25 cellular contexts compared by ENCODE assay signal in the genomic region with DNA sequence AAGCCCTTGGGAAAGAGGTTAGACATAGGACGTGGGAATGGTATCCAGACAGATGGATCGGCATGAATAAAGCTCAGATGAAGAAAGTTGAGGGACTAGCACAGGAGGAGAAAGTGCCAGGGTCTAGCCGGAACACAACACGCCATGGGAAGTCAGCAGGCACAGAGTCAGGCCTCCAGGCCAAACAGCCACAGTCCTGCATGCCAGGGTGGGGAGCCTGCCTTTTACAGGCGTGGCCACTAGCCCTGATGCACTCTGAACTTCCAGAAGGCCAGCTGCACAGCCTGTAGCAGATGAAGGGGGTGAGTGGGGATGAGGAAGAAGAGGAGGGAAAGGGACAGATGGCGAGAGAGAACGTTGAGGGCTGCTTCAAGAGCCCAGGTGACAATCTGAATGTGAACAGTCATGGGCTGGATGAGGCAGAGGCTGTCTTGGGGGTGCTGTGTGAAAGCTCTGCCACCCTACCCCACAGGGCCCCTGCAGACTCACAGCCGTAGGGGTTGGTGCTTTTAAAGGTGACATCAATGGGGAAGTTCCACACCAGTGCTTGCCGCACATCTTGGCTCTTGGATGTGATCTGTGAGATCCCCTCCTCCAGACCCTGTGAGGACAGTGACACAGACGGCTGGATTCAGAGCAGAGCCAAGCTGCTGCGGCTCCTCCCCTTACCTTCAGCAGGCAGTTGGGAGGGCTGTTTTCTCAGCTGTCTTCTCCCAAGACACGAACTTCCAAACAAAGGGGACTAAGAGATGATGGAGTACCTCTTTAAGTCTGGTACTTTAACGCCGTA. TPM values are rescaled to one million over a fixed set of nuclear protein-coding genes. Genes with fewer than 3 reads are reported as not detected.
DNase-seq lines count a peak whose midpoint lies in the region; ATAC-seq, FAIRE-seq and TF ChIP-seq lines count a peak whose summit lies in the region.
"Had no signal": no experiment of that assay in that cellular context is flagged by ENCODE, and none has a peak within 500 bp of the region (broad histone marks: within the 10 kb centered on the region; RNA-seq: fewer than 3 reads in every experiment).

No MANE protein-coding gene starts in this region.

- H3K4me3 ChIP-seq in bronchial epithelial cell (ENCODE audit: low read depth, low read length), result no peak overlapping the region
- no peak overlapping the region for H3K4me3 ChIP-seq in aorta (ENCODE audit: low read length in 2 of 2)
- H3K4me3 ChIP-seq: BLaER1 treated with 17β-estradiol and CSF1 and Interleukin-3, amounts not matched to agents 10 nM and 100 nM; Peyer's patch had no signal

- DNase-seq in activated T-cell treated with anti-CD3 and anti-CD28 coated beads, Interleukin-2, amount 50 U/mL, for 24 hours, result peak; percentile 7
- DNase-seq in activated T-cell treated with anti-CD3 and anti-CD28 coated beads, Interleukin-2, amount 50 U/mL, for 1 hour, result no peak
- no peak for DNase-seq in bronchial epithelial cell (ENCODE audit: low read depth)
- peak; percentile 41 for DNase-seq in myocyte (ENCODE audit: low read depth)
- DNase-seq in aorta, result peak; percentile 23 to 57
- no peak for DNase-seq in SK-N-DZ (ENCODE audit: low spot score)
- no peak for DNase-seq in NCI-H2107 treated with DMSO at 0.1 percent for 48 hours (lab: John Stamatoyannopoulos, UW; ENCODE audit: unreplicated experiment)
- DNase-seq in T-helper 2 cell, result no peak
- DNase-seq: 8988T; CD8-positive, alpha-beta T cell; DND-41; H7; HFFc6; KG1; NCI-H1092 treated with DMSO at 0.1 percent for 48 hours; NCI-H1436 treated with DMSO at 0.1 percent for 48 hours; NCI-H2029; NCI-H226; NCI-H510A treated with DMSO at 0.1 percent for 48 hours; NCI-H82 had no signal

- H3K4me1 Mint-ChIP-seq in activated T-cell treated with anti-CD3 and anti-CD28 coated beads, Interleukin-2, amount 50 U/mL, for 24 hours (ENCODE audit: low read depth), result peaks cover 7% of the 10 kb centered on the region

- no peak overlapping the region for H3K4me3 Mint-ChIP-seq in activated T-cell treated with anti-CD3 and anti-CD28 coated beads, Interleukin-2, amount 50 U/mL, for 24 hours
- H3K4me3 Mint-ChIP-seq: CD8-positive, alpha-beta T cell; HFFc6 had no signal

- H3K36me3 ChIP-seq in bronchial epithelial cell (ENCODE audit: control insufficient read depth, insufficient read depth, low read length), result peaks cover 4% of the 10 kb centered on the region
- no peaks in the 10 kb centered on the region for H3K36me3 ChIP-seq in aorta (ENCODE audit: control insufficient read depth in 1 of 2, insufficient read depth in 2 of 2, low read length in 1 of 2)
- H3K36me3 ChIP-seq: BLaER1 treated with 17β-estradiol and CSF1 and Interleukin-3, amounts not matched to agents 10 nM and 100 nM; Peyer's patch had no signal

- H3K27ac ChIP-seq in aorta (ENCODE audit: low read depth in 1 of 2, low read length in 2 of 2), result no peak overlapping the region
- H3K27ac ChIP-seq: BLaER1 treated with 17β-estradiol and CSF1 and Interleukin-3, amounts not matched to agents 10 nM and 100 nM; Peyer's patch had no signal

- intact Hi-C loops in aorta (cut with DNase I), result no loop called here

- peak; percentile 97 for FAIRE-seq in bronchial epithelial cell (lab: Jason Lieb, UNC)
- FAIRE-seq: GM12891, HepG2 had no signal

- H3K9me3 ChIP-seq in aorta (ENCODE audit: control insufficient read depth, low read length), result no peaks in the 10 kb centered on the region
- H3K9me3 ChIP-seq: BLaER1 treated with 17β-estradiol and CSF1 and Interleukin-3, amounts not matched to agents 10 nM and 100 nM; Peyer's patch had no signal

- 85 to 88% methylated on average over 14 of the region's 14 CpGs for WGBS in aorta, 2 donors

- H3K27ac Mint-ChIP-seq in activated T-cell treated with anti-CD3 and anti-CD28 coated beads, Interleukin-2, amount 50 U/mL, for 24 hours, result no peak overlapping the region
- H3K27ac Mint-ChIP-seq: CD8-positive, alpha-beta T cell; HFFc6 had no signal

- H3K27me3 ChIP-seq in bronchial epithelial cell (ENCODE audit: control insufficient read depth, insufficient read depth, low read length), result no peaks in the 10 kb centered on the region
- H3K27me3 ChIP-seq in aorta (ENCODE audit: control insufficient read depth in 1 of 2, insufficient read depth in 2 of 2, low read length in 1 of 2), result no peaks in the 10 kb centered on the region
- H3K27me3 ChIP-seq: Peyer's patch had no signal

- H3K36me3 Mint-ChIP-seq in activated T-cell treated with anti-CD3 and anti-CD28 coated beads, Interleukin-2, amount 50 U/mL, for 24 hours (ENCODE audit: low read depth), result no peaks in the 10 kb centered on the region
- H3K36me3 Mint-ChIP-seq: CD8-positive, alpha-beta T cell had no signal

- no peaks in the 10 kb centered on the region for H3K4me1 ChIP-seq in aorta (ENCODE audit: control insufficient read depth in 1 of 2, insufficient read depth in 2 of 2, low read length in 2 of 2)

- TF ChIP-seq CTCF in bronchial epithelial cell (IDR thresholded peaks at IDR 0.05; ENCODE audit: insufficient read depth, low read length, severe bottlenecking), result no peak

- H3K9me3 Mint-ChIP-seq in activated T-cell treated with anti-CD3 and anti-CD28 coated beads, Interleukin-2, amount 50 U/mL, for 24 hours, result no peaks in the 10 kb centered on the region
- H3K9me3 Mint-ChIP-seq: CD8-positive, alpha-beta T cell; HFFc6 had no signal

- ATAC-seq in aorta (ENCODE audit: low FRiP score), result no peak
- ATAC-seq: CD8-positive, alpha-beta T cell; HepG2; Right ventricle myocardium inferior had no signal

- peaks cover 17% of the 10 kb centered on the region for H3K27me3 Mint-ChIP-seq in activated T-cell treated with anti-CD3 and anti-CD28 coated beads, Interleukin-2, amount 50 U/mL, for 24 hours

RNA-seq across cellular contexts. Expression of gene B9D1, which starts 5.0 kb away (rescaled TPM):
- 12.4 and 28.0 TPM in 2 replicates for total RNA-seq in bronchial epithelial cell
- 13.9 and 14.0 TPM in 2 replicates for total RNA-seq in myocyte
- 40.0 TPM for polyA plus RNA-seq in myocyte (2012)
- total RNA-seq in aorta, result 1 to 10 TPM; 7.3 to 8.9 TPM
- polyA plus RNA-seq in aorta, result 10 to 100 TPM in 1 of 2 donors, 1 to 10 TPM in 1; 9.5 to 16.5 TPM
- 23.1 and 46.3 TPM in 2 replicates for polyA plus RNA-seq in SK-N-DZ (2014; cell fraction: cytosol; rRNA removed)
- 50.2 and 66.7 TPM in 2 replicates for polyA plus RNA-seq in SK-N-DZ (2014; cell fraction: nucleus; rRNA removed)

RNA-seq across cellular contexts. Expression of gene MAPK7, which starts 20.8 kb away (rescaled TPM):
- total RNA-seq in bronchial epithelial cell, result 6.8 and 11.1 TPM in 2 replicates
- 5.2 and 6.9 TPM in 2 replicates for total RNA-seq in myocyte
- 23.1 TPM for polyA plus RNA-seq in myocyte (2012)
- total RNA-seq in aorta, result 10 to 100 TPM; 33.5 to 34.1 TPM
- 10 to 100 TPM in 1 of 2 donors, 1 to 10 TPM in 1; 5.4 to 25.6 TPM for polyA plus RNA-seq in aorta
- 12.4 and 25.4 TPM in 2 replicates for polyA plus RNA-seq in SK-N-DZ (2014; cell fraction: cytosol; rRNA removed)
- 16.0 and 39.5 TPM in 2 replicates for polyA plus RNA-seq in SK-N-DZ (2014; cell fraction: nucleus; rRNA removed)

RNA-seq across cellular contexts. Expression of gene MFAP4, which starts 29.4 kb away (rescaled TPM):
- total RNA-seq in bronchial epithelial cell (0.26 TPM in 1 of 2 replicates, not detected in the other), myocyte (8.9 and 15.7 TPM in 2 replicates), aorta (100 to 1,000 TPM; 271 to 564 TPM)
- 21.4 TPM for polyA plus RNA-seq in myocyte (2012)
- polyA plus RNA-seq in aorta, result 100 to 1,000 TPM; 324 to 793 TPM
- 17.9 and 18.6 TPM in 2 replicates for polyA plus RNA-seq in SK-N-DZ (2014; cell fraction: cytosol; rRNA removed)
- 7.8 and 11.7 TPM in 2 replicates for polyA plus RNA-seq in SK-N-DZ (2014; cell fraction: nucleus; rRNA removed)
- total RNA-seq: CD8-positive, alpha-beta T cell; HepG2 had no signal

RNA-seq across cellular contexts. Expression of gene RNF112, which starts 53.5 kb away (rescaled TPM):
- total RNA-seq in bronchial epithelial cell (0.26 and 0.64 TPM in 2 replicates), myocyte (0.05 TPM in 1 of 2 replicates, not detected in the other), aorta (1 to 10 TPM; 5.4 to 9.9 TPM)
- polyA plus RNA-seq in myocyte (2012), result 0.24 TPM
- polyA plus RNA-seq in aorta, result 1 to 10 TPM; 5.1 to 7.5 TPM
- polyA plus RNA-seq in SK-N-DZ (2014; cell fraction: cytosol; rRNA removed), result 11.7 and 18.9 TPM in 2 replicates
- 74.2 and 97.1 TPM in 2 replicates for polyA plus RNA-seq in SK-N-DZ (2014; cell fraction: nucleus; rRNA removed)
- total RNA-seq: HepG2 had no signal

Comparison
In these comparisons a context has a peak if more than half of its experiments do, and no peak if none do; other contexts are left out.
1. DNase-seq: peak in activated T-cell treated with anti-CD3 and anti-CD28 coated beads, Interleukin-2, amount 50 U/mL, for 24 hours (single experiment), myocyte (single experiment) and aorta (2 of 2); none in activated T-cell treated with anti-CD3 and anti-CD28 coated beads, Interleukin-2, amount 50 U/mL, for 1 hour (single experiment), bronchial epithelial cell (single experiment), SK-N-DZ (single experiment), NCI-H2107 treated with DMSO at 0.1 percent for 48 hours (single experiment) and T-helper 2 cell (0 of 5).
2. RNA of gene MFAP4, which starts 29.4 kb away (total RNA-seq): 271 to 564 TPM in aorta; 8.9 to 15.7 TPM in myocyte and 0.26 TPM in bronchial epithelial cell; every median in the first group is over 10 times any median in the second.